In genomic region chr17:57089391-57089790, GRCh38 we compare ENCODE assay signal across 12 cellular contexts.
"Had no signal": no experiment of that assay in that cellular context is flagged by ENCODE, and none has a peak within 500 bp of the region (broad histone marks: within the 10 kb centered on the region; RNA-seq: fewer than 3 reads in every experiment).

No MANE protein-coding gene starts in this region.

- H3K27me3 Mint-ChIP-seq: type B pancreatic cell had no signal

- H3K36me3 Mint-ChIP-seq: type B pancreatic cell had no signal

- H3K9me3 Mint-ChIP-seq: nephron; T-helper 2 cell treated with Interferon-gamma antibody and Interleukin-4, amounts not matched to agents 5 μg/mL and 100 μg/mL, for 36 hours; type B pancreatic cell had no signal

- H3K4me3 ChIP-seq: colonic mucosa had no signal

- H3K36me3 ChIP-seq: colonic mucosa had no signal

- H3K27me3 ChIP-seq: colonic mucosa had no signal

- H3K27ac Mint-ChIP-seq: nephron; T-helper 2 cell treated with Interferon-gamma antibody and Interleukin-4, amounts not matched to agents 5 μg/mL and 100 μg/mL, for 36 hours; type B pancreatic cell had no signal

- H3K9me3 ChIP-seq: colonic mucosa had no signal

- H3K4me3 Mint-ChIP-seq: T-helper 2 cell treated with Interferon-gamma antibody and Interleukin-4, amounts not matched to agents 5 μg/mL and 100 μg/mL, for 36 hours had no signal

- DNase-seq: activated CD4-positive, alpha-beta T cell treated with anti-CD3 and anti-CD28 coated beads for 1 hour; activated CD4-positive, alpha-beta T cell treated with anti-CD3 and anti-CD28 coated beads, Interleukin-2, amount 50 U/mL, for 48 hours; activated gamma-delta T cell treated with Interleukin-2 at 50 U/mL for 16 hours; activated T-cell treated with anti-CD3 and anti-CD28 coated beads, Interleukin-2, amount 50 U/mL, for 48 hours; caudate nucleus; colonic mucosa; effector CD4-positive, alpha-beta T cell; mesenchymal stem cell; small intestine had no signal
